20 cellular contexts compared by ENCODE assay signal in the genomic region with DNA sequence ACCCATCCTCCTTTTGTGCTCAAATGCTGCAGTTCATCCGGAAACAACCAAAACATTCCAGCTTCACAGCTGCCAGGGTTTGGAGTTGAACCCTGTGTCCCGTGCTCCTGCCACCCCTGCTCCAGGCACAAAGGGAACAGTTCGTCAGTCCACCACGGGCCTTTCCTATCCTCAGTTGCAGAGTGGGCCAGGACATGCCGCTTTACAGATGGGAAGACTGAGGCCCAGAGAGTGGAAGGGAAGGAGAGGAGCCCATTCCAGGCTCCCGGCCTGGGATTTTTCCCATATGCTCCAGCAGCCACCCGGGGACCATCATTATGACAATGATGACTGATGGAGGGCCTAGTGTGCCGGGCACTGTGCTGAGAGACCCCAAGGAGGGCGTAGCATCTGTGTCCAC.
"Had no signal": no experiment of that assay in that cellular context is flagged by ENCODE, and none has a peak within 500 bp of the region (broad histone marks: within the 10 kb centered on the region; RNA-seq: fewer than 3 reads in every experiment).

No MANE protein-coding gene starts in this region.

- H3K4me3 ChIP-seq: body of pancreas, coronary artery, gastrocnemius medialis, heart right ventricle, left ventricle myocardium inferior, ovary, thoracic aorta had no signal

- H3K27ac ChIP-seq: coronary artery, gastrocnemius medialis, heart right ventricle, left ventricle myocardium inferior, ovary, thoracic aorta had no signal

- H3K4me3 Mint-ChIP-seq: activated CD4-positive, alpha-beta memory T cell treated with anti-CD3 and anti-CD28 coated beads for 36 hours; activated CD4-positive, alpha-beta T cell treated with anti-CD3 and anti-CD28 coated beads for 36 hours; central memory CD8-positive, alpha-beta T cell; immature natural killer cell; neural crest cell; stimulated activated memory B cell treated with anti-CD40 and anti-IgM and Interleukin-4, amounts not matched to agents 10 μg/mL and 1 μg/mL and 100 μg/mL, for 72 hours had no signal

- H3K27me3 ChIP-seq: body of pancreas, gastrocnemius medialis, heart right ventricle, ovary had no signal

- H3K36me3 ChIP-seq: gastrocnemius medialis, left ventricle myocardium inferior, ovary, thoracic aorta had no signal

- H3K27me3 Mint-ChIP-seq: activated CD4-positive, alpha-beta memory T cell treated with anti-CD3 and anti-CD28 coated beads for 36 hours; activated CD4-positive, alpha-beta T cell treated with anti-CD3 and anti-CD28 coated beads for 36 hours; central memory CD8-positive, alpha-beta T cell; stimulated activated memory B cell treated with anti-CD40 and anti-IgM and Interleukin-4, amounts not matched to agents 10 μg/mL and 1 μg/mL and 100 μg/mL, for 72 hours had no signal

- DNase-seq: activated CD4-positive, alpha-beta memory T cell treated with anti-CD3 and anti-CD28 coated beads for 36 hours; activated CD4-positive, alpha-beta T cell treated with anti-CD3 and anti-CD28 coated beads for 36 hours; activated T-cell treated with anti-CD3 and anti-CD28 coated beads for 4 hours; body of pancreas; erythroblast; gastrocnemius medialis; heart right ventricle; immature natural killer cell; kidney glomerular epithelial cell; left ventricle myocardium inferior; mammary epithelial cell; ovary; stimulated activated CD4-positive, alpha-beta T cell treated with anti-CD3 and anti-CD28 coated beads, Interleukin-4, amount 100 ng/mL, for 4 hours; T-helper 2 cell had no signal

- H3K9me3 ChIP-seq: body of pancreas, gastrocnemius medialis, heart right ventricle, left ventricle myocardium inferior, ovary, thoracic aorta had no signal

- H3K9me3 Mint-ChIP-seq: activated CD4-positive, alpha-beta memory T cell treated with anti-CD3 and anti-CD28 coated beads for 36 hours; central memory CD8-positive, alpha-beta T cell; immature natural killer cell; neural crest cell; stimulated activated memory B cell treated with anti-CD40 and anti-IgM and Interleukin-4, amounts not matched to agents 10 μg/mL and 1 μg/mL and 100 μg/mL, for 72 hours had no signal

- H3K36me3 Mint-ChIP-seq: activated CD4-positive, alpha-beta memory T cell treated with anti-CD3 and anti-CD28 coated beads for 36 hours; immature natural killer cell had no signal

- ATAC-seq: activated CD4-positive, alpha-beta T cell treated with anti-CD3 and anti-CD28 coated beads for 36 hours; body of pancreas; gastrocnemius medialis; heart right ventricle; sciatic nerve; stimulated activated memory B cell treated with anti-CD40 and anti-IgM and Interleukin-4, amounts not matched to agents 10 μg/mL and 1 μg/mL and 100 μg/mL, for 72 hours had no signal

- H3K27ac Mint-ChIP-seq: activated CD4-positive, alpha-beta memory T cell treated with anti-CD3 and anti-CD28 coated beads for 36 hours; activated CD4-positive, alpha-beta T cell treated with anti-CD3 and anti-CD28 coated beads for 36 hours; stimulated activated memory B cell treated with anti-CD40 and anti-IgM and Interleukin-4, amounts not matched to agents 10 μg/mL and 1 μg/mL and 100 μg/mL, for 72 hours had no signal
